ENCODE assay signal across 8 cellular contexts in the genomic region with DNA sequence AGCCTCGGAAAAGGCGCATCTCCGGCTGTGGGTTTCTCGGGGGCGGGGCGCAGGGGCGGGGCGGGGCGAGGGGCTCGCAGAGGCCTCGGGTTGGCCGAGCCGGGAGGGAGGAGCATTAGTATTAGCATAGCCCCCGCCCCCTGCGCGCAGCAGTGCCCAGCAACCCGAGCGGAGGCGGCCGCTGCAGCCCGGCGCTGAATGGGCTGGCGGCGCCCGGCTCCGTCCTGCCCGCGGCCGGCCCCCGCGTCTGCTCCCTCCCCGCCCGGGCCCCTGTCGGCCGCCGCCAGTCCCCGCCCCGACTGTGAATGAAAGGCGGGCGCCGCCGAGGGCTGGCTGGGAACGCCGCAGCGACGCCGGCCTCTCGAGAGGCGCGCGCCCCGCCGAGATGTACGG. TPM values are rescaled to one million over a fixed set of nuclear protein-coding genes. Genes with fewer than 3 reads are reported as not detected.
DNase-seq lines count a peak whose midpoint lies in the region; ATAC-seq and TF ChIP-seq lines count a peak whose summit lies in the region.

A gene with protein sequence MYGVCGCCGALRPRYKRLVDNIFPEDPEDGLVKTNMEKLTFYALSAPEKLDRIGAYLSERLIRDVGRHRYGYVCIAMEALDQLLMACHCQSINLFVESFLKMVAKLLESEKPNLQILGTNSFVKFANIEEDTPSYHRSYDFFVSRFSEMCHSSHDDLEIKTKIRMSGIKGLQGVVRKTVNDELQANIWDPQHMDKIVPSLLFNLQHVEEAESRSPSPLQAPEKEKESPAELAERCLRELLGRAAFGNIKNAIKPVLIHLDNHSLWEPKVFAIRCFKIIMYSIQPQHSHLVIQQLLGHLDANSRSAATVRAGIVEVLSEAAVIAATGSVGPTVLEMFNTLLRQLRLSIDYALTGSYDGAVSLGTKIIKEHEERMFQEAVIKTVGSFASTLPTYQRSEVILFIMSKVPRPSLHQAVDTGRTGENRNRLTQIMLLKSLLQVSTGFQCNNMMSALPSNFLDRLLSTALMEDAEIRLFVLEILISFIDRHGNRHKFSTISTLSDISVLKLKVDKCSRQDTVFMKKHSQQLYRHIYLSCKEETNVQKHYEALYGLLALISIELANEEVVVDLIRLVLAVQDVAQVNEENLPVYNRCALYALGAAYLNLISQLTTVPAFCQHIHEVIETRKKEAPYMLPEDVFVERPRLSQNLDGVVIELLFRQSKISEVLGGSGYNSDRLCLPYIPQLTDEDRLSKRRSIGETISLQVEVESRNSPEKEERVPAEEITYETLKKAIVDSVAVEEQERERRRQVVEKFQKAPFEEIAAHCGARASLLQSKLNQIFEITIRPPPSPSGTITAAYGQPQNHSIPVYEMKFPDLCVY (plus strand): TSS at position 149 of the 393 bp plus-strand sequence. CDS start 237 bp downstream, at position 386.

- no peak for TF ChIP-seq CTCF in Loucy (conservative IDR thresholded peaks at IDR 0.05; ENCODE audit: low read length)
- TF ChIP-seq CTCF in RWPE2 (IDR thresholded peaks at IDR 0.05; ENCODE audit: poor library complexity, severe bottlenecking): no peak
- no peak for TF ChIP-seq CTCF in fibroblast of pulmonary artery (IDR thresholded peaks at IDR 0.05; ENCODE audit: low read length, missing control alignments)

- H3K9me3 Mint-ChIP-seq in natural killer cell treated with Interleukin-12 subunit alpha and Interleukin-12 subunit beta and Interleukin-15 and Interleukin-18, amount 100 ng/mL, for 72 hours: no peaks in the 10 kb centered on the region

- peak within 1 kb of the TSS; percentile 94 for H3K4me2 ChIP-seq in Loucy (ENCODE audit: low read depth, low read length, poor library complexity, severe bottlenecking)

- H3K9me2 ChIP-seq in Loucy (replicated peaks; ENCODE audit: low read depth, low read length): no peaks in the 10 kb centered on the region

- no peaks in the 10 kb centered on the region for H3K36me3 ChIP-seq in Loucy (ENCODE audit: insufficient read depth, low read length)
- no peaks in the 10 kb centered on the region for H3K36me3 ChIP-seq in RWPE2 (ENCODE audit: low read depth)

- H3K4me1 Mint-ChIP-seq in natural killer cell treated with Interleukin-12 subunit alpha and Interleukin-12 subunit beta and Interleukin-15 and Interleukin-18, amount 100 ng/mL, for 72 hours (ENCODE audit: low read depth in 2 of 2): peaks cover 24 to 26% of the 10 kb centered on the region in 2 donors

- no peaks in the 10 kb centered on the region for H3K79me2 ChIP-seq in Loucy (ENCODE audit: insufficient read depth, low read length)

- no peaks in the 10 kb centered on the region for H4K20me1 ChIP-seq in Loucy (ENCODE audit: insufficient read depth, low read length, poor library complexity, severe bottlenecking)

- peaks cover 11% of the 10 kb centered on the region for H3K27me3 ChIP-seq in Loucy (ENCODE audit: insufficient read depth, low read length, poor library complexity, severe bottlenecking)
- peaks cover 20% of the 10 kb centered on the region for H3K27me3 ChIP-seq in RWPE2 (ENCODE audit: insufficient read depth, poor library complexity, severe bottlenecking)

- H3K4me3 Mint-ChIP-seq in natural killer cell treated with Interleukin-12 subunit alpha and Interleukin-12 subunit beta and Interleukin-15 and Interleukin-18, amount 100 ng/mL, for 72 hours: peak within 1 kb of the TSS; percentile 87

- H3K36me3 Mint-ChIP-seq in natural killer cell treated with Interleukin-12 subunit alpha and Interleukin-12 subunit beta and Interleukin-15 and Interleukin-18, amount 100 ng/mL, for 72 hours: no peaks in the 10 kb centered on the region

- peaks cover 22 to 33% of the 10 kb centered on the region in 2 donors for H3K27me3 Mint-ChIP-seq in natural killer cell treated with Interleukin-12 subunit alpha and Interleukin-12 subunit beta and Interleukin-15 and Interleukin-18, amount 100 ng/mL, for 72 hours

- H2AFZ ChIP-seq in Loucy (ENCODE audit: low read length): peak within 1 kb of the TSS; percentile 89

- H3K4me1 ChIP-seq in Loucy (ENCODE audit: insufficient read depth, low read length, poor library complexity, severe bottlenecking): peaks cover 22% of the 10 kb centered on the region
- H3K4me1 ChIP-seq in RWPE2 (ENCODE audit: insufficient read depth, poor library complexity, severe bottlenecking): peaks cover 3% of the 10 kb centered on the region

- peak; percentile 96 for ATAC-seq in RWPE2 (ENCODE audit: low read depth)
- peak; percentile 98 to 99 for ATAC-seq in natural killer cell treated with Interleukin-12 subunit alpha and Interleukin-12 subunit beta and Interleukin-15 and Interleukin-18, amount 100 ng/mL, for 72 hours

- DNase-seq in Daoy (ENCODE audit: low read depth) (peak; percentile 98), H4 (ENCODE audit: low spot score) (peak; percentile 80), RWPE2 (ENCODE audit: low spot score) (peak; percentile 93), fibroblast of pulmonary artery (ENCODE audit: low read depth) (peak; percentile 93)
- peak; percentile 83 for DNase-seq in activated effector memory CD4-positive, alpha-beta T cell treated with Interleukin-2 at 50 U/mL for 16 hours
- DNase-seq in natural killer cell treated with Interleukin-12 subunit alpha and Interleukin-12 subunit beta and Interleukin-15 and Interleukin-18, amount 100 ng/mL, for 72 hours (ENCODE audit: low spot score): peak; percentile 95
- DNase-seq in stimulated activated naive CD4-positive, alpha-beta T cell (lab: John Stamatoyannopoulos, UW): peak; percentile 80 to 91 (median 88)

- no peaks in the 10 kb centered on the region for H3F3A ChIP-seq in Loucy (ENCODE audit: low read depth)

- no peak within 1 kb of the TSS for H3K27ac ChIP-seq in RWPE2 (ENCODE audit: poor library complexity, severe bottlenecking)

- H3K9me3 ChIP-seq in Loucy (ENCODE audit: insufficient read depth, low read depth, low read length) (no peaks in the 10 kb centered on the region), RWPE2 (ENCODE audit: severe bottlenecking) (no peaks in the 10 kb centered on the region)

- H3K9ac ChIP-seq in Loucy (ENCODE audit: low read depth, low read length, poor library complexity, severe bottlenecking): peak within 1 kb of the TSS; percentile 61

- H3K4me3 ChIP-seq in Loucy (ENCODE audit: low read length, poor library complexity, severe bottlenecking) (peak within 1 kb of the TSS; percentile 76), RWPE2 (ENCODE audit: severe bottlenecking) (peak within 1 kb of the TSS; percentile 38), fibroblast of pulmonary artery (replicated peaks; ENCODE audit: low read depth, low read length) (peak within 1 kb of the TSS; percentile 59)

- H3K27ac Mint-ChIP-seq in natural killer cell treated with Interleukin-12 subunit alpha and Interleukin-12 subunit beta and Interleukin-15 and Interleukin-18, amount 100 ng/mL, for 72 hours: peak within 1 kb of the TSS; percentile 63 to 78

RNA-seq across cellular contexts. Expression of the gene that starts here (rescaled TPM):
- total RNA-seq in Daoy (2014; rRNA removed; shearing (Covaris generic)): 2.0 and 4.3 TPM in 2 replicates
- 0.19 and 0.21 TPM in 2 replicates for total RNA-seq in H4 (2014; rRNA removed; shearing (Covaris generic))
- 1 to 10 TPM in 1 of 2 donors, under 1 TPM in 1; 0.98 to 3.2 TPM for total RNA-seq in natural killer cell treated with Interleukin-12 subunit alpha and Interleukin-12 subunit beta and Interleukin-15 and Interleukin-18, amount 100 ng/mL, for 72 hours

Comparison
In these comparisons a context has a peak if more than half of its experiments do, and no peak if none do; other contexts are left out.
1. Peak in DNase-seq in H4; RNA of the gene not detected or under 1 TPM.